In the genomic region with DNA sequence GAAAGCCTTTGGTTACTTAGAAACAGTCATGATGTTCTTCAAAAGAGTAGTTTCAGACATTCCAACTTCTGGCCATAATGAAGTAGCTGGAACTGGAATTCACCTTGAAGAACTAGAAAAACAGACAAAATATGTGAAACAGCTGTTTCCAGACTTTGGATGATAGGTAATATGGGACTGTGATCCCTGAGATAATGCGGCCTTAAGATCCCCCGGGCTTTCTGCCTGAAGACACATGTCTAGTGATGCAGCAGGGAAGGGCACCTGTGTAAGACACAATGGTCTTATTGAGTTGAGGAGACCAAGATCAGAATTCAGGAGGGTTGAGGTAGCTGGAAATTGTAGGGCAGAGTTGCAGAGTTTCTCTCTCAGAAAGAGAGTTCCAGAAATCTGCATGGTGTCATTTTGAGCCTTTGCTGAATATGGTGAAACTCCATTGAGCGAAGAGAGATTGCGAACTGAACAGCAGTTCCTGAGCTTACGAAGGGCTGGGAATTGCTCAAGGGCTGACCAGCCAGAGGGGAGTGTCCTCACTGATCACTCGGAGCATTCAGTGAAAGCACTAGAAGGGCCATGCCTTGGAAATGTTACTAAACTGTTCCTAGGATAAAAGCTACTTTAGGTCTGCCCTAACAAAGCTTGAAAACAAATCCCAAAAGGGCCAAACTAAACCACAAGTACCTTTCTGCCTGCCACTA, we compare ENCODE assay signal across 14 cellular contexts.
"Had no signal": no experiment of that assay in that cellular context is flagged by ENCODE, and none has a peak within 500 bp of the region (broad histone marks: within the 10 kb centered on the region; RNA-seq: fewer than 3 reads in every experiment).

No MANE protein-coding gene starts in this region.

- H3K4me3 ChIP-seq: colonic mucosa, esophagus squamous epithelium, left ventricle myocardium inferior, mucosa of descending colon, thyroid gland had no signal

- H3K4me1 Mint-ChIP-seq: activated T-helper 17 cell treated with anti-CD3 and anti-CD28 coated beads, Interleukin-2, amount 50 U/mL, for 72 hours; naive thymus-derived CD4-positive, alpha-beta T cell; stimulated activated naive B cell treated with anti-CD40 and anti-IgM and Interleukin-4, amounts not matched to agents 10 μg/mL and 1 μg/mL and 100 μg/mL, for 72 hours had no signal

- H3K27ac ChIP-seq: colonic mucosa, left ventricle myocardium inferior, thyroid gland, WERI-Rb-1 had no signal

- H3K36me3 ChIP-seq: colonic mucosa, esophagus squamous epithelium, left ventricle myocardium inferior, thyroid gland, WERI-Rb-1 had no signal

- H3K4me3 Mint-ChIP-seq: activated naive CD4-positive, alpha-beta T cell treated with anti-CD3 and anti-CD28 coated beads for 36 hours; activated T-helper 17 cell treated with anti-CD3 and anti-CD28 coated beads, Interleukin-2, amount 50 U/mL, for 72 hours; naive thymus-derived CD4-positive, alpha-beta T cell; stimulated activated naive B cell treated with anti-CD40 and anti-IgM and Interleukin-4, amounts not matched to agents 10 μg/mL and 1 μg/mL and 100 μg/mL, for 72 hours had no signal

- H3K27me3 ChIP-seq: colonic mucosa, esophagus squamous epithelium, thyroid gland had no signal

- H3K27me3 Mint-ChIP-seq: activated T-helper 17 cell treated with anti-CD3 and anti-CD28 coated beads, Interleukin-2, amount 50 U/mL, for 72 hours; naive thymus-derived CD4-positive, alpha-beta T cell; stimulated activated naive B cell treated with anti-CD40 and anti-IgM and Interleukin-4, amounts not matched to agents 10 μg/mL and 1 μg/mL and 100 μg/mL, for 72 hours had no signal

- H3K9me3 ChIP-seq: colonic mucosa, esophagus squamous epithelium, left ventricle myocardium inferior, mucosa of descending colon, thyroid gland had no signal

- H3K4me1 ChIP-seq: colonic mucosa had no signal

- H3K9me3 Mint-ChIP-seq: activated naive CD4-positive, alpha-beta T cell treated with anti-CD3 and anti-CD28 coated beads for 36 hours; activated T-helper 17 cell treated with anti-CD3 and anti-CD28 coated beads, Interleukin-2, amount 50 U/mL, for 72 hours; naive thymus-derived CD4-positive, alpha-beta T cell; stimulated activated naive B cell treated with anti-CD40 and anti-IgM and Interleukin-4, amounts not matched to agents 10 μg/mL and 1 μg/mL and 100 μg/mL, for 72 hours had no signal

- H3K27ac Mint-ChIP-seq: activated naive CD4-positive, alpha-beta T cell treated with anti-CD3 and anti-CD28 coated beads for 36 hours; activated T-helper 17 cell treated with anti-CD3 and anti-CD28 coated beads, Interleukin-2, amount 50 U/mL, for 72 hours; stimulated activated naive B cell treated with anti-CD40 and anti-IgM and Interleukin-4, amounts not matched to agents 10 μg/mL and 1 μg/mL and 100 μg/mL, for 72 hours had no signal

- DNase-seq: activated CD4-positive, alpha-beta T cell treated with anti-CD3 and anti-CD28 coated beads, Interleukin-2, amount 50 U/mL, for 48 hours; activated naive CD4-positive, alpha-beta T cell treated with anti-CD3 and anti-CD28 coated beads for 36 hours; caudate nucleus; colonic mucosa; esophagus squamous epithelium; left ventricle myocardium inferior; mucosa of descending colon; naive thymus-derived CD4-positive, alpha-beta T cell; stimulated activated CD4-positive, alpha-beta T cell treated with anti-CD3 and anti-CD28 coated beads, Interleukin-15, amount 100 ng/mL, for 24 hours; stimulated activated CD4-positive, alpha-beta T cell treated with anti-CD3 and anti-CD28 coated beads, Interleukin-4, amount 100 ng/mL, for 1 hour; stimulated activated naive B cell treated with anti-CD40 and anti-IgM and Interleukin-4, amounts not matched to agents 10 μg/mL and 1 μg/mL and 100 μg/mL, for 72 hours; thyroid gland; WERI-Rb-1 had no signal
